Comparison of ENCODE assay signal across 22 cellular contexts in genomic region chr11:4083198-4083597, GRCh38.
"Had no signal": no experiment of that assay in that cellular context is flagged by ENCODE, and none has a peak within 500 bp of the region (broad histone marks: within the 10 kb centered on the region; RNA-seq: fewer than 3 reads in every experiment).

No MANE protein-coding gene starts in this region.

- H3K9me3 Mint-ChIP-seq: naive B cell had no signal

- H3K4me1 ChIP-seq: body of pancreas, heart right ventricle, upper lobe of right lung had no signal

- DNase-seq: activated CD8-positive, alpha-beta memory T cell treated with anti-CD3 and anti-CD28 coated beads for 24 hours; activated CD8-positive, alpha-beta memory T cell treated with anti-CD3 and anti-CD28 coated beads, Interleukin-2, amount 50 U/mL, for 4 hours; activated naive CD4-positive, alpha-beta T cell treated with Interleukin-2 at 50 U/mL for 16 hours; activated T-cell treated with anti-CD3 and anti-CD28 coated beads, Interleukin-2, amount 50 U/mL, for 48 hours; anterior cingulate cortex; body of pancreas; caudate nucleus; dermis blood vessel endothelial cell; effector CD8-positive, alpha-beta T cell; foreskin fibroblast; heart right ventricle; left colon; mesenchymal stem cell; naive B cell; retina; stimulated activated CD4-positive, alpha-beta T cell treated with anti-CD3 and anti-CD28 coated beads, Interleukin-2, amount 100 ng/mL, for 48 hours; stimulated activated CD8-positive, alpha-beta memory T cell treated with anti-CD3 and anti-CD28 coated beads, Interleukin-4, amount 100 ng/mL, for 48 hours; stimulated activated naive CD8-positive, alpha-beta T cell treated with anti-CD3 and anti-CD28 coated beads, Interleukin-15, Interleukin-2, amounts not matched to agents 100 U/mL and 50 U/mL, for 24 hours; upper lobe of right lung had no signal

- H3K27ac Mint-ChIP-seq: progenitor cell of endocrine pancreas had no signal

- H3K9me3 ChIP-seq: body of pancreas, heart right ventricle, upper lobe of right lung had no signal

- ATAC-seq: activated CD4-positive, CD25-positive, alpha-beta regulatory T cell treated with anti-CD3 and anti-CD28 coated beads, Interleukin-2, amount 50 U/mL, for 24 hours; body of pancreas; heart right ventricle; left colon; stimulated activated naive CD8-positive, alpha-beta T cell treated with anti-CD3 and anti-CD28 coated beads, Interleukin-15, Interleukin-2, amounts not matched to agents 100 U/mL and 50 U/mL, for 24 hours; upper lobe of right lung had no signal

- H3K4me3 Mint-ChIP-seq: naive B cell had no signal

- H3K27me3 Mint-ChIP-seq: naive B cell, progenitor cell of endocrine pancreas had no signal

- H3K4me3 ChIP-seq: body of pancreas, heart right ventricle, upper lobe of right lung had no signal

- H3K27me3 ChIP-seq: body of pancreas, heart right ventricle, upper lobe of right lung had no signal

- H3K27ac ChIP-seq: body of pancreas, heart right ventricle, upper lobe of right lung, VCaP had no signal
